In the genomic region with DNA sequence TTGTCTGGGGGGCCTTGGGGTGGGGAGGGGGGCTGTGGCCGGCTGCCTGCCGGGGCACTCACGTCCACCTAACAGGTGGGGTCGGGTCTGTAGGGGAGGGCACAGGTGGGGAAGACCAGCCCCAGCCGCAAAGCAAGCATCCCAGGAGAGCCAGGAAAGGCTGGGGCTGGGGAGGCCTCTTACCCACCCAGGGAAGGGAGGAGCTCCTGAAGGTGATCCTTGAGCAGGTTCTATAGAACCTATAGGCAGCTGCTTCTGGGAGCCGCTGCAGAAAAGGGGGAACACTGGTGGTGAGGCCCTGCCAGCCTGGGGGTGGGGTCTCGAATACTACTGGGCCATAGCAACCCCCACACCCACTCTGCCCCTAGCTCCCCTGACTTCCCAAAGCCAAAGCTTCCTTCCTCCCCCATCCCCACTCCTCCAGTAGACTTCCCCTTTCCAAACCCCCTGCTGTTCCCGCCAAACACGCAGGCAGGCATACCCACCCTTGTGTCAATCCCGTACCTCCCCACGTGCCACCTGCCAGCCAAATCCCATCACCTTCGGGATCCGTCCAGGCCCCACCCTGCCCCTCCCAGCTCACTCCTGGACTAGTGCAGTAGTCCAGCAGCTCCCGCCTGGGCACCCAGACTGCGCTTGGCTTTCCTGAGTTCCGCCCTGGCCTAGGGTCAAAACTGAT, we compare ENCODE assay signal across 8 cellular contexts. TPM values are rescaled to one million over a fixed set of nuclear protein-coding genes. Genes with fewer than 3 reads are reported as not detected.
DNase-seq lines count a peak whose midpoint lies in the region; ATAC-seq, FAIRE-seq and TF ChIP-seq lines count a peak whose summit lies in the region.

No MANE protein-coding gene starts in this region.

- no peaks in the 10 kb centered on the region for H3K9me3 Mint-ChIP-seq in CD14-positive monocyte

- peaks cover 2 to 9% (median 2%) of the 10 kb centered on the region in 3 donors for H3K27me3 Mint-ChIP-seq in CD14-positive monocyte (ENCODE audit: low read depth in 3 of 3)

- H3K4me3 Mint-ChIP-seq in CD14-positive monocyte, result peak overlapping the region; percentile 79 to 82

- peaks cover 66% of the 10 kb centered on the region for H3K4me1 Mint-ChIP-seq in CD14-positive monocyte

- peak overlapping the region; percentile 79 to 94 (median 91) for H3K27ac Mint-ChIP-seq in CD14-positive monocyte

- FAIRE-seq in D721Med (lab: Jason Lieb, UNC), result no peak

- H3K27me3 ChIP-seq in dorsolateral prefrontal cortex (no peaks in the 10 kb centered on the region), neutrophil (no peaks in the 10 kb centered on the region)

- no peaks in the 10 kb centered on the region for H3K36me3 Mint-ChIP-seq in CD14-positive monocyte

- H3K27ac ChIP-seq in dorsolateral prefrontal cortex (peak overlapping the region in 54 of 59 donors; percentile 16 to 92 (median 84)), neutrophil (peak overlapping the region; percentile 98)

- intact Hi-C loops in CD14-positive monocyte (cut with micrococcal nuclease) (no loop called here), dorsolateral prefrontal cortex (cut with DNase I) (no loop called here)

- H3K4me3 ChIP-seq in dorsolateral prefrontal cortex (peak overlapping the region in 55 of 59 donors; percentile 26 to 70 (median 56)), neutrophil (ENCODE audit: low read depth in 1 of 2, low read length in 1 of 2) (peak overlapping the region; percentile 73 to 85)

- H3K9me3 ChIP-seq in neutrophil, result no peaks in the 10 kb centered on the region

- DNase-seq in CD14-positive monocyte (ENCODE audit: low spot score), result no peak
- DNase-seq in NCI-H69 (lab: John Stamatoyannopoulos, UW), result peak; percentile 54
- DNase-seq in dorsolateral prefrontal cortex, result no peak
- no peak for DNase-seq in D721Med (ENCODE audit: insufficient read length, low spot score)
- no peak for DNase-seq in NCI-H2107 treated with DMSO at 0.1 percent for 48 hours (lab: John Stamatoyannopoulos, UW; ENCODE audit: unreplicated experiment)
- DNase-seq in COR-L47 (lab: John Stamatoyannopoulos, UW), result no peak

- H3K36me3 ChIP-seq in neutrophil, result peaks cover 9% of the 10 kb centered on the region

- H3K4me1 ChIP-seq in neutrophil (ENCODE audit: control insufficient read depth in 1 of 2, insufficient read depth in 1 of 2, low read depth in 1 of 2, low read length in 1 of 2), result peaks cover 88 to 96% of the 10 kb centered on the region in 2 experiments

- ATAC-seq in HG02870 (IDR thresholded peaks at IDR 0.05; ENCODE audit: unreplicated experiment), result no peak

- TF ChIP-seq CTCF in CD14-positive monocyte (IDR thresholded peaks at IDR 0.05) (no peak), dorsolateral prefrontal cortex (IDR thresholded peaks at IDR 0.05 in 54 of 56, conservative IDR thresholded peaks at IDR 0.05 in 2 of 56; ENCODE audit: low read depth in 1 of 56, partially characterized antibody in 56 of 56) (no peak), neutrophil (IDR thresholded peaks at IDR 0.05) (no peak), D721Med (IDR thresholded peaks at IDR 0.05; ENCODE audit: insufficient read depth, missing control alignments) (no peak)

RNA-seq across cellular contexts. Expression of a gene that starts 5.6 kb away (rescaled TPM):
- under 1 TPM; 0.51 to 0.67 TPM for polyA plus RNA-seq in CD14-positive monocyte
- 10 to 100 TPM; 18.4 to 58.7 (median 34.5) TPM for total RNA-seq in dorsolateral prefrontal cortex

RNA-seq across cellular contexts. Expression of a gene that starts 9.5 kb away (rescaled TPM):
- polyA plus RNA-seq in CD14-positive monocyte, result 1 to 10 TPM; 2.8 to 3.0 TPM
- 10 to 100 TPM; 33.1 to 84.1 (median 54.4) TPM for total RNA-seq in dorsolateral prefrontal cortex

RNA-seq across cellular contexts. Expression of a gene that starts 27.5 kb away (rescaled TPM):
- polyA plus RNA-seq in CD14-positive monocyte, result 10 to 100 TPM; 69.8 to 79.0 TPM
- 100 to 1,000 TPM in 118 of 120 experiments, 10 to 100 TPM in 2; 93.9 to 197 (median 126) TPM for total RNA-seq in dorsolateral prefrontal cortex

RNA-seq across cellular contexts. Expression of a gene that starts 45.7 kb away (rescaled TPM):
- 1 to 10 TPM; 1.6 to 1.8 TPM for polyA plus RNA-seq in CD14-positive monocyte
- 1 to 10 TPM in 31 of 120 experiments, under 1 TPM in 87, not detected in 2; 0.11 to 2.1 (median 0.64) TPM for total RNA-seq in dorsolateral prefrontal cortex

RNA-seq across cellular contexts. Expression of a gene that starts 47.4 kb away (rescaled TPM):
- 1 to 10 TPM; 2.7 to 3.2 TPM for polyA plus RNA-seq in CD14-positive monocyte
- 10 to 100 TPM in 3 of 120 experiments, 1 to 10 TPM in 117; 2.5 to 11.7 (median 5.9) TPM for total RNA-seq in dorsolateral prefrontal cortex
